ENCODE assay signal across 20 cellular contexts in the genomic region with DNA sequence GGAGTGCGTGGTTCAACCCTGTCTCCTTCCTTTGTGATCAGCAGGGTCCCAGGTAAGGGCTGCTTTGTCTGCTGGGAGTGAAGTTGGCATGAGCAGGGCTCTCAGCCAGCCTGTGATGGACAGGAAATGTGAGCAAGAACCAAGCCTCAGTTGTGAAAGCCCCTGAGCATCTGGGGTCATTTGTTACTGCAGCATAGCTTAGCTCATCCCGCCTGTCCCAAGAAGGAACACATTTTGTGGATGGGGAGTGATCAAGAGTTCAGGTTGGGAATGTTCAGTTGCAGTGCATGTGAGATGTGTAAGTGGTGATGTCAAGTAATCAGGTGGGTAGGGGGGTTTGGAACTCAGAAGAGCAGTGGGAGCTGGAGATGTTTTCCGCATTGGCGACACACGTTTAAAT.
"Had no signal": no experiment of that assay in that cellular context is flagged by ENCODE, and none has a peak within 500 bp of the region (broad histone marks: within the 10 kb centered on the region; RNA-seq: fewer than 3 reads in every experiment).

No MANE protein-coding gene starts in this region.

- H3K36me3 ChIP-seq: cardiac muscle cell, gastroesophageal sphincter, heart left ventricle had no signal

- H3K27ac Mint-ChIP-seq: activated CD4-positive, alpha-beta memory T cell treated with anti-CD3 and anti-CD28 coated beads, Interleukin-2, amount 10 ng/mL, durations not matched to agents 7 days and 5 days; activated naive CD4-positive, alpha-beta T cell treated with anti-CD3 and anti-CD28 coated beads, Interleukin-2, amount 50 U/mL, for 24 hours; activated T-helper 1 cell treated with anti-CD3 and anti-CD28 coated beads, Interleukin-12 subunit alpha, Interleukin-12 subunit beta, Interleukin-2, Interleukin-4 antibody, amounts not matched to agents 30 ng/mL and 10 ng/mL and 1 ng/mL, durations not matched to agents 14 hours and 24 hours and 36 hours; endodermal cell had no signal

- H3K9me3 Mint-ChIP-seq: activated CD4-positive, alpha-beta memory T cell treated with anti-CD3 and anti-CD28 coated beads, Interleukin-2, amount 10 ng/mL, durations not matched to agents 7 days and 5 days; activated naive CD4-positive, alpha-beta T cell treated with anti-CD3 and anti-CD28 coated beads, Interleukin-2, amount 50 U/mL, for 24 hours had no signal

- H3K9me3 ChIP-seq: body of pancreas, mucosa of descending colon had no signal

- H3K27me3 ChIP-seq: body of pancreas, cardiac muscle cell, gastroesophageal sphincter, heart left ventricle had no signal

- ATAC-seq: body of pancreas; gastroesophageal sphincter; heart left ventricle; mucosa of descending colon; sciatic nerve; stimulated activated naive CD8-positive, alpha-beta T cell treated with anti-CD3 and anti-CD28 coated beads, Interleukin-15, Interleukin-2, amounts not matched to agents 100 U/mL and 50 U/mL, for 24 hours had no signal

- H3K27ac ChIP-seq: body of pancreas, cardiac muscle cell, gastroesophageal sphincter, heart left ventricle had no signal

- DNase-seq: activated CD4-positive, alpha-beta memory T cell treated with anti-CD3 and anti-CD28 coated beads, Interleukin-2, amount 10 ng/mL, durations not matched to agents 7 days and 5 days; activated CD4-positive, alpha-beta T cell treated with anti-CD3 and anti-CD28 coated beads for 48 hours; activated gamma-delta T cell treated with Interleukin-2 at 50 U/mL for 16 hours; anterior cingulate cortex; body of pancreas; cortex of kidney; endodermal cell; heart left ventricle; mesendoderm; mucosa of descending colon; nucleus accumbens; small intestine; stimulated activated CD4-positive, alpha-beta T cell treated with anti-CD3 and anti-CD28 coated beads, Interleukin-15, amount 100 ng/mL, for 24 hours; stimulated activated naive CD8-positive, alpha-beta T cell treated with anti-CD3 and anti-CD28 coated beads, Interleukin-15, Interleukin-2, amounts not matched to agents 100 U/mL and 50 U/mL, for 24 hours; T1000 had no signal

- H3K4me3 ChIP-seq: body of pancreas, cardiac muscle cell, gastroesophageal sphincter, heart left ventricle, mucosa of descending colon had no signal

- H3K4me1 ChIP-seq: body of pancreas, gastroesophageal sphincter, heart left ventricle had no signal

- H3K4me1 Mint-ChIP-seq: activated CD4-positive, alpha-beta memory T cell treated with anti-CD3 and anti-CD28 coated beads, Interleukin-2, amount 10 ng/mL, durations not matched to agents 7 days and 5 days; activated naive CD4-positive, alpha-beta T cell treated with anti-CD3 and anti-CD28 coated beads, Interleukin-2, amount 50 U/mL, for 24 hours had no signal

- H3K27me3 Mint-ChIP-seq: activated CD4-positive, alpha-beta memory T cell treated with anti-CD3 and anti-CD28 coated beads, Interleukin-2, amount 10 ng/mL, durations not matched to agents 7 days and 5 days; activated naive CD4-positive, alpha-beta T cell treated with anti-CD3 and anti-CD28 coated beads, Interleukin-2, amount 50 U/mL, for 24 hours had no signal

- H3K4me3 Mint-ChIP-seq: activated CD4-positive, alpha-beta memory T cell treated with anti-CD3 and anti-CD28 coated beads, Interleukin-2, amount 10 ng/mL, durations not matched to agents 7 days and 5 days; activated naive CD4-positive, alpha-beta T cell treated with anti-CD3 and anti-CD28 coated beads, Interleukin-2, amount 50 U/mL, for 24 hours; activated T-helper 1 cell treated with anti-CD3 and anti-CD28 coated beads, Interleukin-12 subunit alpha, Interleukin-12 subunit beta, Interleukin-2, Interleukin-4 antibody, amounts not matched to agents 30 ng/mL and 10 ng/mL and 1 ng/mL, durations not matched to agents 14 hours and 24 hours and 36 hours; endodermal cell had no signal
